ENCODE assay signal across 1 cellular context in the genomic region with DNA sequence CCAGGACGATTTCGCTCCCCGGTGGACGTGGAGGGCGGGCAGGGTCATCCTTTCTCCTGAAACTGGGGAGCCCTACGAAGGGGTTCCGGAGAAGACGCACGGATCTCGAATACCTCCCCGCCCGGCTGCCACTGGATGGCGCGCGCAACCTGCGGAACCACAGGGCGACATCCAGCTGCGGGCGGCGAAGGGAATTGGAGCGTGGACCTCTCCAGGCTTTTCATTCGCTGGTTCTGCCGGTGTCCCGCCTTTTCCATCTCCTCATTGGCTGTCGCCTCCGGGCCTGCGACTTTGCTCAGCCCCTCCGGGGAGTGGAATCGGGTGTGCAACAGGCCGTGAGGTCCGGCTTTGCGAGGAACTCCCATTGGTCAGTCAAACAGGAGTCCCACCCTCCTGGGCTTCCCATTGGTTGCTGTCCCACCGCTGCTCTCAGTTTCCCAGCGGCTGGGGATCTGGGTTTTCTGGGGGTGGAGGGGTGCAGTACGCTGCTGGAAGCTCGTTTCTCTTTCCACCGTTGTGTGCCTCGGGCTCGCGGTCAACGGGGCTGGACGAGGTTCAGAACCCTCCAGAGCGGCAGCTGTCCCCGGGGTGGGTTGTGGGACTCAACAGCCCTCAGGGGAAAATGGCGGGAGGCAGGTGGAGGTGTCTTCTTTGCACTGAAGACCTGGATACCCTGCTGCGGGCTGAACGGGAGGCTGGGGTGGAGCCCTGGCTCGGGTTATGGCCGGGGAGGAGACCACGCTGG.
A peak's percentile ranks its signal among the peaks of the same experiment; 100 is the strongest.
TF ChIP-seq lines count a peak whose summit lies in the region.

No MANE protein-coding gene starts in this region.

TF ChIP-seq in GM12878, 131 proteins besides CTCF, POLR2A, EP300 and RAD21 (continued from another document and continues in another):
- TF ChIP-seq, protein P1, sequence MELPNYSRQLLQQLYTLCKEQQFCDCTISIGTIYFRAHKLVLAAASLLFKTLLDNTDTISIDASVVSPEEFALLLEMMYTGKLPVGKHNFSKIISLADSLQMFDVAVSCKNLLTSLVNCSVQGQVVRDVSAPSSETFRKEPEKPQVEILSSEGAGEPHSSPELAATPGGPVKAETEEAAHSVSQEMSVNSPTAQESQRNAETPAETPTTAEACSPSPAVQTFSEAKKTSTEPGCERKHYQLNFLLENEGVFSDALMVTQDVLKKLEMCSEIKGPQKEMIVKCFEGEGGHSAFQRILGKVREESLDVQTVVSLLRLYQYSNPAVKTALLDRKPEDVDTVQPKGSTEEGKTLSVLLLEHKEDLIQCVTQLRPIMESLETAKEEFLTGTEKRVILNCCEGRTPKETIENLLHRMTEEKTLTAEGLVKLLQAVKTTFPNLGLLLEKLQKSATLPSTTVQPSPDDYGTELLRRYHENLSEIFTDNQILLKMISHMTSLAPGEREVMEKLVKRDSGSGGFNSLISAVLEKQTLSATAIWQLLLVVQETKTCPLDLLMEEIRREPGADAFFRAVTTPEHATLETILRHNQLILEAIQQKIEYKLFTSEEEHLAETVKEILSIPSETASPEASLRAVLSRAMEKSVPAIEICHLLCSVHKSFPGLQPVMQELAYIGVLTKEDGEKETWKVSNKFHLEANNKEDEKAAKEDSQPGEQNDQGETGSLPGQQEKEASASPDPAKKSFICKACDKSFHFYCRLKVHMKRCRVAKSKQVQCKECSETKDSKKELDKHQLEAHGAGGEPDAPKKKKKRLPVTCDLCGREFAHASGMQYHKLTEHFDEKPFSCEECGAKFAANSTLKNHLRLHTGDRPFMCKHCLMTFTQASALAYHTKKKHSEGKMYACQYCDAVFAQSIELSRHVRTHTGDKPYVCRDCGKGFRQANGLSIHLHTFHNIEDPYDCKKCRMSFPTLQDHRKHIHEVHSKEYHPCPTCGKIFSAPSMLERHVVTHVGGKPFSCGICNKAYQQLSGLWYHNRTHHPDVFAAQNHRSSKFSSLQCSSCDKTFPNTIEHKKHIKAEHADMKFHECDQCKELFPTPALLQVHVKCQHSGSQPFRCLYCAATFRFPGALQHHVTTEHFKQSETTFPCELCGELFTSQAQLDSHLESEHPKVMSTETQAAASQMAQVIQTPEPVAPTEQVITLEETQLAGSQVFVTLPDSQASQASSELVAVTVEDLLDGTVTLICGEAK (IDR thresholded peaks at IDR 0.05; ENCODE audit: borderline replicate concordance) = peak; percentile 54; the same call in 1 of the 2 replicates
- TF ChIP-seq YY1 (IDR thresholded peaks at IDR 0.05; ENCODE audit: low read depth, low read length) (peak; percentile 52), RCOR1 (conservative IDR thresholded peaks at IDR 0.05; ENCODE audit: low read depth, low read length) (no peak), YBX1 (IDR thresholded peaks at IDR 0.05) (no peak), EED (IDR thresholded peaks at IDR 0.05; ENCODE audit: low read depth) (0 out of 2 replicates have a peak, but pooled peaks have one; percentile 32), EGR1 (IDR thresholded peaks at IDR 0.05; ENCODE audit: borderline replicate concordance in 1 of 2, low read depth in 2 of 2, low read length in 2 of 2) (no peak), SMC3 (IDR thresholded peaks at IDR 0.05; ENCODE audit: borderline replicate concordance, low read length) (peak; percentile 56), ETV6 (conservative IDR thresholded peaks at IDR 0.05 in 1 of 2, IDR thresholded peaks at IDR 0.05 in 1 of 2; ENCODE audit: borderline replicate concordance in 1 of 2, low read depth in 1 of 2) (no peak), NFYA (IDR thresholded peaks at IDR 0.05; ENCODE audit: borderline replicate concordance, low read depth, low read length) (peak; percentile 70), MXI1 (IDR thresholded peaks at IDR 0.05; ENCODE audit: low read depth, low read length) (no peak), SUZ12 (IDR thresholded peaks at IDR 0.05; ENCODE audit: unreplicated experiment) (no peak), JUNB (IDR thresholded peaks at IDR 0.05) (no peak), CREB1 (IDR thresholded peaks at IDR 0.05; ENCODE audit: low read depth) (peak; percentile 45), CHD2 (IDR thresholded peaks at IDR 0.05; ENCODE audit: borderline replicate concordance, low read depth, low read length) (peak; percentile 65; the same call in 1 of the 2 replicates), SP1 (IDR thresholded peaks at IDR 0.05; ENCODE audit: low read depth, low read length) (peak; percentile 94), CEBPB (IDR thresholded peaks at IDR 0.05; ENCODE audit: borderline replicate concordance in 1 of 2, low read depth in 2 of 2, low read length in 2 of 2) (no peak), SMAD1 (IDR thresholded peaks at IDR 0.05; ENCODE audit: low read depth, partially characterized antibody) (no peak), TCF3 (IDR thresholded peaks at IDR 0.05; ENCODE audit: borderline replicate concordance, insufficient read depth, low read depth, low read length) (peak; percentile 63; the same call in 1 of the 2 replicates), RUNX3 (IDR thresholded peaks at IDR 0.05; ENCODE audit: low read length) (peak; percentile 13; the same call in 1 of the 2 replicates), TCF12 (IDR thresholded peaks at IDR 0.05; ENCODE audit: low read depth, low read length) (0 out of 2 replicates have a peak, but pooled peaks have one; percentile 30)
- TF ChIP-seq, protein P2, sequence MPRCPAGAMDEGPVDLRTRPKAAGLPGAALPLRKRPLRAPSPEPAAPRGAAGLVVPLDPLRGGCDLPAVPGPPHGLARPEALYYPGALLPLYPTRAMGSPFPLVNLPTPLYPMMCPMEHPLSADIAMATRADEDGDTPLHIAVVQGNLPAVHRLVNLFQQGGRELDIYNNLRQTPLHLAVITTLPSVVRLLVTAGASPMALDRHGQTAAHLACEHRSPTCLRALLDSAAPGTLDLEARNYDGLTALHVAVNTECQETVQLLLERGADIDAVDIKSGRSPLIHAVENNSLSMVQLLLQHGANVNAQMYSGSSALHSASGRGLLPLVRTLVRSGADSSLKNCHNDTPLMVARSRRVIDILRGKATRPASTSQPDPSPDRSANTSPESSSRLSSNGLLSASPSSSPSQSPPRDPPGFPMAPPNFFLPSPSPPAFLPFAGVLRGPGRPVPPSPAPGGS (IDR thresholded peaks at IDR 0.05; ENCODE audit: borderline replicate concordance, insufficient read depth, low read depth, low read length, poor library complexity, severe bottlenecking) = no peak
- TF ChIP-seq, protein P3, sequence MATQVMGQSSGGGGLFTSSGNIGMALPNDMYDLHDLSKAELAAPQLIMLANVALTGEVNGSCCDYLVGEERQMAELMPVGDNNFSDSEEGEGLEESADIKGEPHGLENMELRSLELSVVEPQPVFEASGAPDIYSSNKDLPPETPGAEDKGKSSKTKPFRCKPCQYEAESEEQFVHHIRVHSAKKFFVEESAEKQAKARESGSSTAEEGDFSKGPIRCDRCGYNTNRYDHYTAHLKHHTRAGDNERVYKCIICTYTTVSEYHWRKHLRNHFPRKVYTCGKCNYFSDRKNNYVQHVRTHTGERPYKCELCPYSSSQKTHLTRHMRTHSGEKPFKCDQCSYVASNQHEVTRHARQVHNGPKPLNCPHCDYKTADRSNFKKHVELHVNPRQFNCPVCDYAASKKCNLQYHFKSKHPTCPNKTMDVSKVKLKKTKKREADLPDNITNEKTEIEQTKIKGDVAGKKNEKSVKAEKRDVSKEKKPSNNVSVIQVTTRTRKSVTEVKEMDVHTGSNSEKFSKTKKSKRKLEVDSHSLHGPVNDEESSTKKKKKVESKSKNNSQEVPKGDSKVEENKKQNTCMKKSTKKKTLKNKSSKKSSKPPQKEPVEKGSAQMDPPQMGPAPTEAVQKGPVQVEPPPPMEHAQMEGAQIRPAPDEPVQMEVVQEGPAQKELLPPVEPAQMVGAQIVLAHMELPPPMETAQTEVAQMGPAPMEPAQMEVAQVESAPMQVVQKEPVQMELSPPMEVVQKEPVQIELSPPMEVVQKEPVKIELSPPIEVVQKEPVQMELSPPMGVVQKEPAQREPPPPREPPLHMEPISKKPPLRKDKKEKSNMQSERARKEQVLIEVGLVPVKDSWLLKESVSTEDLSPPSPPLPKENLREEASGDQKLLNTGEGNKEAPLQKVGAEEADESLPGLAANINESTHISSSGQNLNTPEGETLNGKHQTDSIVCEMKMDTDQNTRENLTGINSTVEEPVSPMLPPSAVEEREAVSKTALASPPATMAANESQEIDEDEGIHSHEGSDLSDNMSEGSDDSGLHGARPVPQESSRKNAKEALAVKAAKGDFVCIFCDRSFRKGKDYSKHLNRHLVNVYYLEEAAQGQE (IDR thresholded peaks at IDR 0.05; ENCODE audit: low read depth, low read length) = no peak
- TF ChIP-seq, protein P4, sequence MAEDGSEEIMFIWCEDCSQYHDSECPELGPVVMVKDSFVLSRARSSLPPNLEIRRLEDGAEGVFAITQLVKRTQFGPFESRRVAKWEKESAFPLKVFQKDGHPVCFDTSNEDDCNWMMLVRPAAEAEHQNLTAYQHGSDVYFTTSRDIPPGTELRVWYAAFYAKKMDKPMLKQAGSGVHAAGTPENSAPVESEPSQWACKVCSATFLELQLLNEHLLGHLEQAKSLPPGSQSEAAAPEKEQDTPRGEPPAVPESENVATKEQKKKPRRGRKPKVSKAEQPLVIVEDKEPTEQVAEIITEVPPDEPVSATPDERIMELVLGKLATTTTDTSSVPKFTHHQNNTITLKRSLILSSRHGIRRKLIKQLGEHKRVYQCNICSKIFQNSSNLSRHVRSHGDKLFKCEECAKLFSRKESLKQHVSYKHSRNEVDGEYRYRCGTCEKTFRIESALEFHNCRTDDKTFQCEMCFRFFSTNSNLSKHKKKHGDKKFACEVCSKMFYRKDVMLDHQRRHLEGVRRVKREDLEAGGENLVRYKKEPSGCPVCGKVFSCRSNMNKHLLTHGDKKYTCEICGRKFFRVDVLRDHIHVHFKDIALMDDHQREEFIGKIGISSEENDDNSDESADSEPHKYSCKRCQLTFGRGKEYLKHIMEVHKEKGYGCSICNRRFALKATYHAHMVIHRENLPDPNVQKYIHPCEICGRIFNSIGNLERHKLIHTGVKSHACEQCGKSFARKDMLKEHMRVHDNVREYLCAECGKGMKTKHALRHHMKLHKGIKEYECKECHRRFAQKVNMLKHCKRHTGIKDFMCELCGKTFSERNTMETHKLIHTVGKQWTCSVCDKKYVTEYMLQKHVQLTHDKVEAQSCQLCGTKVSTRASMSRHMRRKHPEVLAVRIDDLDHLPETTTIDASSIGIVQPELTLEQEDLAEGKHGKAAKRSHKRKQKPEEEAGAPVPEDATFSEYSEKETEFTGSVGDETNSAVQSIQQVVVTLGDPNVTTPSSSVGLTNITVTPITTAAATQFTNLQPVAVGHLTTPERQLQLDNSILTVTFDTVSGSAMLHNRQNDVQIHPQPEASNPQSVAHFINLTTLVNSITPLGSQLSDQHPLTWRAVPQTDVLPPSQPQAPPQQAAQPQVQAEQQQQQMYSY (CRISPR knock-in tag; IDR thresholded peaks at IDR 0.05) = no peak
- TF ChIP-seq, protein P5, sequence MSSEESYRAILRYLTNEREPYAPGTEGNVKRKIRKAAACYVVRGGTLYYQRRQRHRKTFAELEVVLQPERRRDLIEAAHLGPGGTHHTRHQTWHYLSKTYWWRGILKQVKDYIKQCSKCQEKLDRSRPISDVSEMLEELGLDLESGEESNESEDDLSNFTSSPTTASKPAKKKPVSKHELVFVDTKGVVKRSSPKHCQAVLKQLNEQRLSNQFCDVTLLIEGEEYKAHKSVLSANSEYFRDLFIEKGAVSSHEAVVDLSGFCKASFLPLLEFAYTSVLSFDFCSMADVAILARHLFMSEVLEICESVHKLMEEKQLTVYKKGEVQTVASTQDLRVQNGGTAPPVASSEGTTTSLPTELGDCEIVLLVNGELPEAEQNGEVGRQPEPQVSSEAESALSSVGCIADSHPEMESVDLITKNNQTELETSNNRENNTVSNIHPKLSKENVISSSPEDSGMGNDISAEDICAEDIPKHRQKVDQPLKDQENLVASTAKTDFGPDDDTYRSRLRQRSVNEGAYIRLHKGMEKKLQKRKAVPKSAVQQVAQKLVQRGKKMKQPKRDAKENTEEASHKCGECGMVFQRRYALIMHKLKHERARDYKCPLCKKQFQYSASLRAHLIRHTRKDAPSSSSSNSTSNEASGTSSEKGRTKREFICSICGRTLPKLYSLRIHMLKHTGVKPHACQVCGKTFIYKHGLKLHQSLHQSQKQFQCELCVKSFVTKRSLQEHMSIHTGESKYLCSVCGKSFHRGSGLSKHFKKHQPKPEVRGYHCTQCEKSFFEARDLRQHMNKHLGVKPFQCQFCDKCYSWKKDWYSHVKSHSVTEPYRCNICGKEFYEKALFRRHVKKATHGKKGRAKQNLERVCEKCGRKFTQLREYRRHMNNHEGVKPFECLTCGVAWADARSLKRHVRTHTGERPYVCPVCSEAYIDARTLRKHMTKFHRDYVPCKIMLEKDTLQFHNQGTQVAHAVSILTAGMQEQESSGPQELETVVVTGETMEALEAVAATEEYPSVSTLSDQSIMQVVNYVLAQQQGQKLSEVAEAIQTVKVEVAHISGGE (CRISPR knock-in tag; IDR thresholded peaks at IDR 0.05) = peak; percentile 63
- TF ChIP-seq, protein P6, sequence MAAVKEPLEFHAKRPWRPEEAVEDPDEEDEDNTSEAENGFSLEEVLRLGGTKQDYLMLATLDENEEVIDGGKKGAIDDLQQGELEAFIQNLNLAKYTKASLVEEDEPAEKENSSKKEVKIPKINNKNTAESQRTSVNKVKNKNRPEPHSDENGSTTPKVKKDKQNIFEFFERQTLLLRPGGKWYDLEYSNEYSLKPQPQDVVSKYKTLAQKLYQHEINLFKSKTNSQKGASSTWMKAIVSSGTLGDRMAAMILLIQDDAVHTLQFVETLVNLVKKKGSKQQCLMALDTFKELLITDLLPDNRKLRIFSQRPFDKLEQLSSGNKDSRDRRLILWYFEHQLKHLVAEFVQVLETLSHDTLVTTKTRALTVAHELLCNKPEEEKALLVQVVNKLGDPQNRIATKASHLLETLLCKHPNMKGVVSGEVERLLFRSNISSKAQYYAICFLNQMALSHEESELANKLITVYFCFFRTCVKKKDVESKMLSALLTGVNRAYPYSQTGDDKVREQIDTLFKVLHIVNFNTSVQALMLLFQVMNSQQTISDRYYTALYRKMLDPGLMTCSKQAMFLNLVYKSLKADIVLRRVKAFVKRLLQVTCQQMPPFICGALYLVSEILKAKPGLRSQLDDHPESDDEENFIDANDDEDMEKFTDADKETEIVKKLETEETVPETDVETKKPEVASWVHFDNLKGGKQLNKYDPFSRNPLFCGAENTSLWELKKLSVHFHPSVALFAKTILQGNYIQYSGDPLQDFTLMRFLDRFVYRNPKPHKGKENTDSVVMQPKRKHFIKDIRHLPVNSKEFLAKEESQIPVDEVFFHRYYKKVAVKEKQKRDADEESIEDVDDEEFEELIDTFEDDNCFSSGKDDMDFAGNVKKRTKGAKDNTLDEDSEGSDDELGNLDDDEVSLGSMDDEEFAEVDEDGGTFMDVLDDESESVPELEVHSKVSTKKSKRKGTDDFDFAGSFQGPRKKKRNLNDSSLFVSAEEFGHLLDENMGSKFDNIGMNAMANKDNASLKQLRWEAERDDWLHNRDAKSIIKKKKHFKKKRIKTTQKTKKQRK (IDR thresholded peaks at IDR 0.05; ENCODE audit: low read depth, low read length) = peak; percentile 50; the same call in 1 of the 2 replicates
